Comparison of ENCODE assay signal across 9 cellular contexts in the genomic region with DNA sequence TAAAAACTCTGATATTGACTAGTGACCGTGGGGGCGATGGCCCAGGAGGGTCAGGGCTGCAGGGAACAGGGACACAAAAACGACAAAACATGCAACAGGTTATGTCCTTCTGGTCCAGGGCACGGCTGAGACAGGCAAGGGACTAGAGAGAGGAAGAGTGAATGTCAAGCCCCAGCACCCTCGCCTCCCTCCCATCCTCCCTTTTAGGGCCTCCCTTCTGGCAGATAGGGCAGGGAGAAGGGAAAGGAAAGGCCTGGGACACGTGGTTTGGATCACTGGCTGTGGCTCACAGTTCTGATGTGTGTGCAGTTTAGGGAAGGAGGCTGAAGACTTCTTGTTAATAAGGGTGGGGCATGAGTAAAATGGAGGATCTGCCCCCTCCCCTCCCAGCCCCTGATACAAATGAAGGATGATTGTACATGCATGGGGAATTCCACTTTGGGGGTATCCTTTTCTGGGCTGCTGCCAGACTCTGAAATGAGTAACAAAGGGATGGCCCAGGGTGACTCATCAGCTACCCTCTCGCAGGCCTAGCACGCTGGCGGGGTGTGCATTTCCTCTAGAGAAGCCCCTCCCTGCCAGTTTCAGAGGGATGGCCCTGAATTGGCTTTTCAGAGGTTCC. TPM values are rescaled to one million over a fixed set of nuclear protein-coding genes. Genes with fewer than 3 reads are reported as not detected.
DNase-seq lines count a peak whose midpoint lies in the region; ATAC-seq and TF ChIP-seq lines count a peak whose summit lies in the region.
"Had no signal": no experiment of that assay in that cellular context is flagged by ENCODE, and none has a peak within 500 bp of the region (broad histone marks: within the 10 kb centered on the region; RNA-seq: fewer than 3 reads in every experiment).

No MANE protein-coding gene starts in this region.

- no peak for TF ChIP-seq CTCF in Caco-2 (IDR thresholded peaks at IDR 0.05; ENCODE audit: insufficient read depth in 1 of 2, low read depth in 1 of 2, low read length in 1 of 2, severe bottlenecking in 1 of 2, unreplicated experiment in 1 of 2)
- no peak for TF ChIP-seq CTCF in cardiac fibroblast (IDR thresholded peaks at IDR 0.05; ENCODE audit: low read depth, low read length)
- no peak for TF ChIP-seq CTCF in liver (IDR thresholded peaks at IDR 0.05; ENCODE audit: low read depth, low read length, missing input control)

- DNase-seq in Caco-2 = no peak
- peak; percentile 78 for DNase-seq in activated CD4-positive, CD25-positive, alpha-beta regulatory T cell treated with anti-CD3 and anti-CD28 coated beads, Interleukin-2, amount 50 U/mL, for 16 hours (ENCODE audit: low read depth, low spot score)
- DNase-seq in cardiac fibroblast (ENCODE audit: low read depth in 2 of 2) = peak; percentile 93 to 98
- DNase-seq in stimulated activated CD8-positive, alpha-beta memory T cell treated with anti-CD3 and anti-CD28 coated beads, Interleukin-12 subunit alpha, Interleukin-12 subunit beta, amount 100 ng/mL, for 24 hours (ENCODE audit: extremely low read depth) = peak; percentile 77
- DNase-seq in NCI-H1105 (lab: John Stamatoyannopoulos, UW) = no peak

- peak overlapping the region; percentile 74 for H3K27ac Mint-ChIP-seq in Caco-2 (ENCODE audit: unreplicated experiment)

- TF ChIP-seq RAD21 in liver (IDR thresholded peaks at IDR 0.05) = no peak

- CTCF ChIA-PET in Caco-2 (lab: Charles Lee) = no interaction called here

- H3K4me1 ChIP-seq in Caco-2 = peaks cover 25% of the 10 kb centered on the region
- peaks cover 39% of the 10 kb centered on the region for H3K4me1 ChIP-seq in HUES64 (ENCODE audit: insufficient read depth, low read length)
- H3K4me1 ChIP-seq in liver (ENCODE audit: control insufficient read depth in 4 of 4, insufficient read depth in 4 of 4, low read length in 3 of 4) = peaks cover 0 to 7% (median 4%) of the 10 kb centered on the region in 4 donors

- H3K4me1 Mint-ChIP-seq in Caco-2 (ENCODE audit: low read depth, unreplicated experiment) = peaks cover 47% of the 10 kb centered on the region

- no peak overlapping the region for H3K4me3 Mint-ChIP-seq in Caco-2 (ENCODE audit: unreplicated experiment)

- H3K36me3 ChIP-seq in Caco-2 (ENCODE audit: control insufficient read depth, insufficient read depth, low read length) (peaks cover 4% of the 10 kb centered on the region), HUES64 (ENCODE audit: insufficient read depth, low read length) (peaks cover 11% of the 10 kb centered on the region; the same call in 1 of the 2 replicates), liver (ENCODE audit: control insufficient read depth in 4 of 4, insufficient read depth in 3 of 4, low read depth in 1 of 4, low read length in 3 of 4) (no peaks in the 10 kb centered on the region)

- H3K27me3 Mint-ChIP-seq in Caco-2 (ENCODE audit: insufficient read depth, unreplicated experiment) = no peaks in the 10 kb centered on the region

- no peaks in the 10 kb centered on the region for H3K27me3 ChIP-seq in Caco-2 (replicated peaks; ENCODE audit: control insufficient read depth, insufficient read depth, low read length)
- peaks cover 53% of the 10 kb centered on the region for H3K27me3 ChIP-seq in HUES64 (ENCODE audit: insufficient read depth, low read length)
- no peaks in the 10 kb centered on the region for H3K27me3 ChIP-seq in liver (ENCODE audit: control insufficient read depth in 4 of 4, insufficient read depth in 4 of 4, low read length in 3 of 4)

- H3K9ac ChIP-seq in HUES64 (ENCODE audit: low read depth, low read length) = peak overlapping the region; percentile 49; the same call in 1 of the 2 replicates
- H3K9ac ChIP-seq in liver (ENCODE audit: low read depth in 1 of 2, low read length in 2 of 2) = no peak overlapping the region

- intact Hi-C loops in Caco-2 (cut with micrococcal nuclease; ENCODE audit: unreplicated experiment) = no loop called here

- H3K9me3 ChIP-seq in Caco-2 = no peaks in the 10 kb centered on the region
- no peaks in the 10 kb centered on the region for H3K9me3 ChIP-seq in HUES64 (ENCODE audit: insufficient read depth, low read depth, low read length)
- H3K9me3 ChIP-seq in liver (ENCODE audit: control insufficient read depth in 4 of 4, low read length in 3 of 4) = no peaks in the 10 kb centered on the region

- peaks cover 7% of the 10 kb centered on the region for H3K9me3 Mint-ChIP-seq in Caco-2 (ENCODE audit: unreplicated experiment)

- BruUV-seq in Caco-2 (replicated peaks; lab: Mats Ljungman, UMichigan) = no TSS peak

- H3K4me3 ChIP-seq in Caco-2 (ENCODE audit: low read depth, low read length) = no peak overlapping the region
- peak overlapping the region; percentile 12; the same call in 1 of the 2 replicates for H3K4me3 ChIP-seq in HUES64 (ENCODE audit: low read length)
- peak overlapping the region; percentile 11 to 26 for H3K4me3 ChIP-seq in cardiac fibroblast (replicated peaks in 1 of 2; ENCODE audit: low read depth in 2 of 2, low read length in 2 of 2)
- H3K4me3 ChIP-seq in liver (ENCODE audit: low read depth in 1 of 3, low read length in 3 of 3) = no peak overlapping the region

- peaks cover 86% of the 10 kb centered on the region for H3K36me3 Mint-ChIP-seq in Caco-2 (ENCODE audit: insufficient read depth, unreplicated experiment)

- H3K27ac ChIP-seq in HUES64 (ENCODE audit: low read depth, low read length) = peak overlapping the region; percentile 51
- peak overlapping the region; percentile 63 to 66 for H3K27ac ChIP-seq in liver (ENCODE audit: low read depth in 1 of 2, low read length in 2 of 2)
- H3K27ac ChIP-seq: VCaP had no signal

- WGBS in HUES64 = 27% methylated on average over 8 of the region's 9 CpGs
- 62% methylated on average over 9 of the region's 9 CpGs for WGBS in liver

- POLR2A ChIA-PET in Caco-2 (lab: Charles Lee) = interaction anchor here (0.5 kb wide), 1 partner anchor 472 kb away, joined by 4 read pairs; no protein-coding TSS in a partner anchor

- peak; percentile 92 for ATAC-seq in GM21529 (IDR thresholded peaks at IDR 0.05; ENCODE audit: unreplicated experiment)

TF ChIP-seq in liver, 16 proteins besides CTCF, POLR2A, EP300 and RAD21:
- TF ChIP-seq JUND (IDR thresholded peaks at IDR 0.05) (peak; percentile 83 to 89), HNF4A (conservative IDR thresholded peaks at IDR 0.05) (no peak)

RNA-seq across cellular contexts. Expression of a gene that starts 14.2 kb away (rescaled TPM):
- total RNA-seq in Caco-2 (2022) = 151 and 157 TPM in 2 replicates
- 26.0 TPM for polyA plus RNA-seq in HUES64 (2013, experiment 1 of 2)
- polyA plus RNA-seq in HUES64 (2013, experiment 2 of 2) = 34.6 TPM
- total RNA-seq in liver = 10 to 100 TPM; 11.2 to 20.7 TPM
- polyA plus RNA-seq in liver = 10 to 100 TPM; 11.5 to 19.4 TPM

Comparison
In these comparisons a context has a peak if more than half of its experiments do, and no peak if none do; other contexts are left out.
1. DNase-seq: peak in activated CD4-positive, CD25-positive, alpha-beta regulatory T cell treated with anti-CD3 and anti-CD28 coated beads, Interleukin-2, amount 50 U/mL, for 16 hours (single experiment), cardiac fibroblast (2 of 2) and stimulated activated CD8-positive, alpha-beta memory T cell treated with anti-CD3 and anti-CD28 coated beads, Interleukin-12 subunit alpha, Interleukin-12 subunit beta, amount 100 ng/mL, for 24 hours (single experiment); none in Caco-2 (0 of 2) and NCI-H1105 (single experiment).
2. H3K4me3 ChIP-seq: peak in HUES64 (single experiment) and cardiac fibroblast (2 of 2); none in Caco-2 (single experiment) and liver (0 of 3).